ENCODE assay signal across 1 cellular context in genomic region chr11:83193315-83194283, GRCh38.
TF ChIP-seq lines count a peak whose summit lies in the region.

Gene ANKRD42 (plus strand): TSS chr11:83193712. CDS start chr11:83194671, 959 bp downstream.

TF ChIP-seq in HepG2, 621 proteins besides CTCF, POLR2A, EP300 and RAD21 (continued from another document and continues in another):
- peak; percentile 95; the same call in 1 of the 2 replicates for TF ChIP-seq CREBL2 (CRISPR knock-in tag; IDR thresholded peaks at IDR 0.05; ENCODE audit: borderline replicate concordance)
- peak; percentile 92; the same call in 1 of the 2 replicates for TF ChIP-seq YEATS2 (CRISPR knock-in tag; IDR thresholded peaks at IDR 0.05; ENCODE audit: borderline replicate concordance)
- 0 out of 2 replicates have a peak, but pooled peaks have one; percentile 37 for TF ChIP-seq ZNF749 (CRISPR knock-in tag; IDR thresholded peaks at IDR 0.05; ENCODE audit: borderline replicate concordance)
- TF ChIP-seq CHD2 (IDR thresholded peaks at IDR 0.05; ENCODE audit: low read depth, low read length): no peak
- 0 out of 2 replicates have a peak, but pooled peaks have one; percentile 55 for TF ChIP-seq SNAPC2 (CRISPR knock-in tag; IDR thresholded peaks at IDR 0.05)
- no peak; the same call in 1 of the 2 replicates for TF ChIP-seq ZNF691 (CRISPR knock-in tag; IDR thresholded peaks at IDR 0.05; ENCODE audit: borderline replicate concordance, low read depth)
- no peak for TF ChIP-seq AHDC1 (CRISPR knock-in tag; IDR thresholded peaks at IDR 0.05; ENCODE audit: borderline replicate concordance)
- no peak for TF ChIP-seq JDP2 (CRISPR knock-in tag; IDR thresholded peaks at IDR 0.05; ENCODE audit: borderline replicate concordance)
- peak; percentile 66; the same call in 1 of the 2 replicates for TF ChIP-seq DZIP1 (CRISPR knock-in tag; IDR thresholded peaks at IDR 0.05)
- TF ChIP-seq SIN3B (IDR thresholded peaks at IDR 0.05; ENCODE audit: low read length): peak; percentile 62; the same call in 1 of the 2 replicates
- TF ChIP-seq SP140L (CRISPR knock-in tag; IDR thresholded peaks at IDR 0.05; ENCODE audit: borderline replicate concordance): no peak
- no peak for TF ChIP-seq E2F5 (CRISPR knock-in tag; conservative IDR thresholded peaks at IDR 0.05)
- TF ChIP-seq NPAS2 (CRISPR knock-in tag; IDR thresholded peaks at IDR 0.05; ENCODE audit: borderline replicate concordance): no peak
- TF ChIP-seq SMAD1 (CRISPR knock-in tag; IDR thresholded peaks at IDR 0.05; ENCODE audit: borderline replicate concordance, low read depth): no peak
- TF ChIP-seq SP1 (IDR thresholded peaks at IDR 0.05): no peak
- TF ChIP-seq SP1 (CRISPR knock-in tag; IDR thresholded peaks at IDR 0.05): no peak
- TF ChIP-seq ZNF510 (CRISPR knock-in tag; IDR thresholded peaks at IDR 0.05; ENCODE audit: low read depth): no peak
- peak; percentile 62 for TF ChIP-seq HNF1B (CRISPR knock-in tag; IDR thresholded peaks at IDR 0.05)
- no peak for TF ChIP-seq ZNF446 (CRISPR knock-in tag; IDR thresholded peaks at IDR 0.05)
- TF ChIP-seq NFIB (CRISPR knock-in tag; IDR thresholded peaks at IDR 0.05; ENCODE audit: borderline replicate concordance): no peak
- peak; percentile 59; the same call in 1 of the 2 replicates for TF ChIP-seq TSC22D2 (CRISPR knock-in tag; IDR thresholded peaks at IDR 0.05; ENCODE audit: borderline replicate concordance)
- no peak for TF ChIP-seq PAX8 (CRISPR knock-in tag; IDR thresholded peaks at IDR 0.05; ENCODE audit: borderline replicate concordance)
- TF ChIP-seq YY1 (IDR thresholded peaks at IDR 0.05; ENCODE audit: insufficient read depth, insufficient replicate concordance, low read depth, low read length): peak; percentile 46
- TF ChIP-seq CREB1 (IDR thresholded peaks at IDR 0.05): peak; percentile 87
- peak; percentile 98 for TF ChIP-seq CREB1 (CRISPR knock-in tag; IDR thresholded peaks at IDR 0.05)
- no peak for TF ChIP-seq ZSCAN20 (CRISPR knock-in tag; IDR thresholded peaks at IDR 0.05; ENCODE audit: borderline replicate concordance)
- peak; percentile 52; the same call in 1 of the 2 replicates for TF ChIP-seq CBX5 (CRISPR knock-in tag; IDR thresholded peaks at IDR 0.05; ENCODE audit: borderline replicate concordance)
- TF ChIP-seq HIVEP1 (CRISPR knock-in tag; IDR thresholded peaks at IDR 0.05): 0 out of 2 replicates have a peak, but pooled peaks have one; percentile 41
- TF ChIP-seq POLR2G (IDR thresholded peaks at IDR 0.05; ENCODE audit: low read depth, low read length): peak; percentile 87
- no peak for TF ChIP-seq RAD51 (IDR thresholded peaks at IDR 0.05; ENCODE audit: borderline replicate concordance)
- no peak for TF ChIP-seq NR2F1 (CRISPR knock-in tag; IDR thresholded peaks at IDR 0.05)
- TF ChIP-seq ZFP36L1 (CRISPR knock-in tag; IDR thresholded peaks at IDR 0.05): no peak
- TF ChIP-seq MEF2D (CRISPR knock-in tag; IDR thresholded peaks at IDR 0.05): no peak; the same call in 1 of the 2 replicates
- no peak for TF ChIP-seq ZKSCAN5 (CRISPR knock-in tag; IDR thresholded peaks at IDR 0.05)
- no peak for TF ChIP-seq ZNF550 (CRISPR knock-in tag; IDR thresholded peaks at IDR 0.05; ENCODE audit: borderline replicate concordance)
- TF ChIP-seq ZNF615 (CRISPR knock-in tag; IDR thresholded peaks at IDR 0.05; ENCODE audit: borderline replicate concordance): no peak
- no peak for TF ChIP-seq NKX3-1 (CRISPR knock-in tag; IDR thresholded peaks at IDR 0.05)
- no peak for TF ChIP-seq PRPF4 (IDR thresholded peaks at IDR 0.05; ENCODE audit: low read depth, low read length, poor library complexity, severe bottlenecking)
- TF ChIP-seq PBX3 (CRISPR knock-in tag; IDR thresholded peaks at IDR 0.05; ENCODE audit: borderline replicate concordance): no peak
- TF ChIP-seq ZNF10 (CRISPR knock-in tag; IDR thresholded peaks at IDR 0.05; ENCODE audit: borderline replicate concordance, low read depth): no peak
- peak; percentile 26; the same call in 1 of the 2 replicates for TF ChIP-seq MXD3 (CRISPR knock-in tag; IDR thresholded peaks at IDR 0.05)
- TF ChIP-seq SMARCE1 (IDR thresholded peaks at IDR 0.05; ENCODE audit: borderline replicate concordance): no peak
- TF ChIP-seq RORA (CRISPR knock-in tag; IDR thresholded peaks at IDR 0.05): no peak
- TF ChIP-seq THAP7 (CRISPR knock-in tag; IDR thresholded peaks at IDR 0.05): peak; percentile 22; the same call in 1 of the 2 replicates
- TF ChIP-seq ZBTB10 (CRISPR knock-in tag; IDR thresholded peaks at IDR 0.05; ENCODE audit: borderline replicate concordance): no peak
- TF ChIP-seq TGIF2 (CRISPR knock-in tag; IDR thresholded peaks at IDR 0.05): peak; percentile 69; the same call in 1 of the 2 replicates
- no peak for TF ChIP-seq ZBTB42 (CRISPR knock-in tag; IDR thresholded peaks at IDR 0.05)
